Comparison of ENCODE assay signal across 9 cellular contexts in the genomic region with DNA sequence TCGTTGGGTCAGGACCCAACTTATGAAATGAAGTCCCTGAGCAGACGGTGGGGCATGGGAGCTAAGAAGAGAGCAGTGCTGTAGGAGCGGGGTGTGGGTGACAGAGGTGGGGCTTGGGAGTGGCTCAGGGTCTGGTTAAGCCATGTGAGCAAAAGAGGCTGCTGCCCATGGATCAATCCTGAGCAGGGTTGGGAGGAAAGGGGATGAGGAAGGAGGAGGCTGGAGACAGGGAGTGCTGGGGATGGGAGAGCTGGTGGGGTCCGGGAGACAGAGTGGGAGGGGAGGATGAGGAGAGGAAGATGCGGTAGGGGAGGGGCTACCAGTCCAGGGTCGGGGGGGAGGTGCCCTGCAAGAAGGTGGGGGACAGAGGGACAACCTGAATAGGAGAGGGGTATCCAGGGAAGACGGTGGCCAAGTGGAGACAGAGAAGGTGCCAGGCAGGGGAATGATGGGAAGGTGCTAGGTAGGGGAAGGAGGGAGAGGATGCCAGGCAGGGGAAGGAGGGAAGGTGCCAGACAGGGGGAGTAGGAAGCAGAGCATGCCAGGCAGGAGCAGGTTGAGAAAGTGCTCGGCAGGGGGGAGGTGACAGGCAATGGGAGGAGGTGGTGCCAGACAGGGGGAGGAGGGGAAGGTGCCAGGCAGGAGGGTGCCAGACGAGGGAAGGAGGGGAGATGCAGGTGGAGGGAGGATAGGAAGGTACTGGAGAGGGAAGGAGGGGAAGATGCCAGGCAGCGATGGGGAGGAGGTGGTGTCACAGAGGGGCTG. TPM values are rescaled to one million over a fixed set of nuclear protein-coding genes. Genes with fewer than 3 reads are reported as not detected.
DNase-seq lines count a peak whose midpoint lies in the region; ATAC-seq and TF ChIP-seq lines count a peak whose summit lies in the region.
"Had no signal": no experiment of that assay in that cellular context is flagged by ENCODE, and none has a peak within 500 bp of the region (broad histone marks: within the 10 kb centered on the region; RNA-seq: fewer than 3 reads in every experiment).

No MANE protein-coding gene starts in this region.

- H3K9ac ChIP-seq in IMR-90 (ENCODE audit: low read depth, low read length) (no peak overlapping the region), mammary epithelial cell (ENCODE audit: insufficient read depth, low read length) (no peak overlapping the region)

- H2BK20ac ChIP-seq in IMR-90 (ENCODE audit: low read depth, low read length): no peak overlapping the region

- H2AK9ac ChIP-seq in IMR-90 (replicated peaks; ENCODE audit: low read depth, low read length, poor library complexity): peak overlapping the region; percentile 47

- peaks cover 10% of the 10 kb centered on the region for H3K27me3 Mint-ChIP-seq in neural crest cell (ENCODE audit: low read depth)

- TF ChIP-seq CTCF in IMR-90 (conservative IDR thresholded peaks at IDR 0.05; ENCODE audit: low read depth, low read length) (no peak), mammary epithelial cell (conservative IDR thresholded peaks at IDR 0.05 in 1 of 2, IDR thresholded peaks at IDR 0.05 in 1 of 2; ENCODE audit: extremely low read depth in 1 of 2, insufficient read depth in 1 of 2, low read depth in 1 of 2, low read length in 2 of 2) (no peak), neural crest cell (conservative IDR thresholded peaks at IDR 0.05) (no peak)

- H3K27me3 ChIP-seq in IMR-90 (ENCODE audit: control insufficient read depth, insufficient read depth, low read length) (peaks cover 21% of the 10 kb centered on the region), mammary epithelial cell (ENCODE audit: insufficient read depth, low read length) (no peaks in the 10 kb centered on the region), MG63 (no peaks in the 10 kb centered on the region)

- no peak overlapping the region for H3K27ac Mint-ChIP-seq in neural crest cell (ENCODE audit: unreplicated experiment)

- intact Hi-C loops in IMR-90 (cut with micrococcal nuclease) (no loop called here), mammary epithelial cell (cut with micrococcal nuclease) (no loop called here)

- no peak overlapping the region for H3K23ac ChIP-seq in IMR-90 (ENCODE audit: low read depth, low read length)

- DNase-seq in CD1c-positive myeloid dendritic cell (ENCODE audit: extremely low spot score) (peak; percentile 5), IMR-90 (no peak), mammary epithelial cell (no peak), neural crest cell (ENCODE audit: low read depth, low spot score) (no peak), MG63 (no peak)
- no peak for DNase-seq in activated effector memory CD4-positive, alpha-beta T cell treated with anti-CD3 and anti-CD28 coated beads, Interleukin-2, amount 50 U/mL, for 16 hours
- DNase-seq: dermis blood vessel endothelial cell had no signal

- H2BK15ac ChIP-seq in IMR-90 (ENCODE audit: low read depth, low read length): no peak overlapping the region

- H2AK5ac ChIP-seq in IMR-90 (ENCODE audit: low read depth, low read length): no peak overlapping the region

- CTCF ChIA-PET in IMR-90 (lab: Yijun Ruan, JAX): no interaction called here
- CTCF ChIA-PET in mammary epithelial cell (lab: Charles Lee; ENCODE audit: low non-redundant PET): no interaction called here

- H3K56ac ChIP-seq in IMR-90 (ENCODE audit: extremely low read depth, insufficient read depth, low read length): no peak overlapping the region

- no peaks in the 10 kb centered on the region for H3K9me3 Mint-ChIP-seq in neural crest cell

- TF ChIP-seq RAD21 in IMR-90 (IDR thresholded peaks at IDR 0.05; ENCODE audit: low read length): no peak

- ATAC-seq in IMR-90 (ENCODE audit: low read depth) (no peak), HG02938 (IDR thresholded peaks at IDR 0.05; ENCODE audit: unreplicated experiment) (no peak), HG03354 (IDR thresholded peaks at IDR 0.05; ENCODE audit: poor library complexity, severe bottlenecking, unreplicated experiment) (no peak)

- H3K4ac ChIP-seq in IMR-90 (ENCODE audit: low read depth, low read length): no peak overlapping the region

- no peak overlapping the region for H3K18ac ChIP-seq in IMR-90 (ENCODE audit: low read depth, low read length)

- H2BK120ac ChIP-seq in IMR-90 (ENCODE audit: low read depth, low read length): no peak overlapping the region

- H4K91ac ChIP-seq in IMR-90 (ENCODE audit: insufficient read depth, low read depth, low read length): no peak overlapping the region

- no peaks in the 10 kb centered on the region for H3K79me2 ChIP-seq in mammary epithelial cell (ENCODE audit: insufficient read depth, low read length)

- H3K36me3 Mint-ChIP-seq in neural crest cell (ENCODE audit: low read depth): no peaks in the 10 kb centered on the region

- dilution Hi-C loops in IMR-90 (cut with HindIII; ENCODE audit: low sequenced_read_pairs, unreplicated experiment): no loop called here
- dilution Hi-C loops in mammary epithelial cell (cut with HindIII; ENCODE audit: low sequenced_read_pairs): no loop called here

- H3K27ac ChIP-seq in IMR-90 (ENCODE audit: insufficient read depth, low read length) (no peak overlapping the region), mammary epithelial cell (ENCODE audit: insufficient read depth, low read depth, low read length) (no peak overlapping the region)

- H3K4me3 Mint-ChIP-seq in neural crest cell: peak overlapping the region; percentile 67

- no peak overlapping the region for H4K8ac ChIP-seq in IMR-90 (ENCODE audit: low read depth in 2 of 2, low read length in 2 of 2)

- H3K14ac ChIP-seq in IMR-90 (replicated peaks; ENCODE audit: low read depth, low read length): no peak overlapping the region

- no peaks in the 10 kb centered on the region for H3K9me3 ChIP-seq in IMR-90 (ENCODE audit: control insufficient read depth, insufficient read depth, low read length)
- H3K9me3 ChIP-seq in mammary epithelial cell (replicated peaks; ENCODE audit: insufficient read depth, low read length): no peaks in the 10 kb centered on the region
- H3K9me3 ChIP-seq in MG63: no peaks in the 10 kb centered on the region

- peaks cover 18% of the 10 kb centered on the region for H3K4me1 Mint-ChIP-seq in neural crest cell

- H3K9me1 ChIP-seq in IMR-90 (ENCODE audit: insufficient read depth, low read length): no peaks in the 10 kb centered on the region

- H2AFZ ChIP-seq in IMR-90 (replicated peaks; ENCODE audit: low read length, poor library complexity): peak overlapping the region; percentile 35
- H2AFZ ChIP-seq in mammary epithelial cell (ENCODE audit: low read depth, low read length): peak overlapping the region; percentile 95

- H3K4me1 ChIP-seq in IMR-90 (ENCODE audit: control insufficient read depth, insufficient read depth, low read length): peaks cover 8% of the 10 kb centered on the region; the same call in 1 of the 2 replicates
- peaks cover 6% of the 10 kb centered on the region for H3K4me1 ChIP-seq in mammary epithelial cell (ENCODE audit: insufficient read depth, low read length)

- no TSS peak for BruUV-seq in IMR-90 (replicated peaks; lab: Mats Ljungman, UMichigan)
- no TSS peak for BruUV-seq in mammary epithelial cell (replicated peaks; lab: Mats Ljungman, UMichigan)

- in situ Hi-C loops in IMR-90 (cut with MboI; ENCODE audit: low sequenced_read_pairs) (no loop called here), mammary epithelial cell (cut with MboI; ENCODE audit: low sequenced_read_pairs in 2 of 2) (no loop called here)

- no peak overlapping the region for H4K5ac ChIP-seq in IMR-90 (ENCODE audit: low read depth, low read length)

- TF ChIP-seq POLR2A in IMR-90 (IDR thresholded peaks at IDR 0.05; ENCODE audit: low read depth, low read length): no peak

- no peak overlapping the region; the same call in 1 of the 2 replicates for H3K4me3 ChIP-seq in IMR-90 (ENCODE audit: insufficient read depth, low read depth, low read length)
- H3K4me3 ChIP-seq in mammary epithelial cell (replicated peaks in 1 of 3; ENCODE audit: insufficient read depth in 1 of 3, low read depth in 2 of 3, low read length in 3 of 3): peak overlapping the region in 1 of 3 experiments; percentile 29
- no peak overlapping the region for H3K4me3 ChIP-seq in MG63

- POLR2A ChIA-PET in IMR-90 (lab: Charles Lee; ENCODE audit: unreplicated experiment): no interaction called here

- H4K20me1 ChIP-seq in IMR-90 (ENCODE audit: insufficient read depth, low read length): no peaks in the 10 kb centered on the region; the same call in 1 of the 2 replicates
- no peaks in the 10 kb centered on the region for H4K20me1 ChIP-seq in mammary epithelial cell (ENCODE audit: insufficient read depth, low read length)

- 28% methylated on average over 8 of the region's 10 CpGs; no CpG with 5 or more reads in 1 of the 2 experiments for WGBS in IMR-90 (ENCODE audit: extremely low coverage in 2 of 2, insufficient read length in 1 of 2), 2 experiments
- WGBS in mammary epithelial cell (ENCODE audit: low coverage, missing lambda C conversion rate): 11% methylated on average over 3 of the region's 10 CpGs

- H2BK5ac ChIP-seq in IMR-90 (ENCODE audit: low read depth, low read length, poor library complexity, severe bottlenecking): no peak overlapping the region

- peak overlapping the region; percentile 73; the same call in 1 of the 2 replicates for H3K4me2 ChIP-seq in IMR-90 (ENCODE audit: low read depth, low read length)
- peak overlapping the region; percentile 35 for H3K4me2 ChIP-seq in mammary epithelial cell (ENCODE audit: insufficient read depth, low read depth, low read length)

- H3K36me3 ChIP-seq in IMR-90 (ENCODE audit: control insufficient read depth, insufficient read depth, low read length) (no peaks in the 10 kb centered on the region; the same call in 1 of the 2 replicates), mammary epithelial cell (ENCODE audit: insufficient read depth, low read length) (no peaks in the 10 kb centered on the region), MG63 (no peaks in the 10 kb centered on the region)

- H3K79me1 ChIP-seq in IMR-90 (ENCODE audit: low read depth in 1 of 2, low read length in 2 of 2): no peaks in the 10 kb centered on the region

RNA-seq across cellular contexts. Expression of gene SMARCD3, which starts 27.5 kb away (rescaled TPM):
- total RNA-seq in IMR-90 (2012; rRNA removed) (33.1 and 37.5 TPM in 2 replicates), mammary epithelial cell (10 to 100 TPM in 1 of 2 donors, 1 to 10 TPM in 1; 8.4 to 22.0 TPM), neural crest cell (46.7 and 50.7 TPM in 2 replicates)
- polyA plus RNA-seq in IMR-90 (2012; rRNA removed) (43.8 and 48.5 TPM in 2 replicates), mammary epithelial cell (3.9 TPM)
- 28.8 and 30.9 TPM in 2 replicates for polyA plus RNA-seq in IMR-90 (2012; cell fraction: cytosol; rRNA removed)
- 250 and 259 TPM in 2 replicates for polyA plus RNA-seq in IMR-90 (2012; cell fraction: nucleus; rRNA removed; ENCODE audit: low replicate concordance)
- 0.36 TPM for polyA minus RNA-seq in mammary epithelial cell
- 12.0 and 14.2 TPM in 2 replicates for total RNA-seq in MG63 (2014; rRNA removed; shearing (Covaris generic); ENCODE audit: low replicate concordance)

RNA-seq across cellular contexts. Expression of gene CHPF2, which starts 43.7 kb away (rescaled TPM):
- total RNA-seq in IMR-90 (2012; rRNA removed) (26.2 and 26.9 TPM in 2 replicates), mammary epithelial cell (10 to 100 TPM; 44.0 to 56.3 TPM), neural crest cell (33.1 and 34.1 TPM in 2 replicates)
- polyA plus RNA-seq in IMR-90 (2012; rRNA removed) (77.0 and 80.0 TPM in 2 replicates), mammary epithelial cell (29.7 TPM)
- polyA plus RNA-seq in IMR-90 (2012; cell fraction: cytosol; rRNA removed): 51.8 and 111 TPM in 2 replicates
- 105 and 225 TPM in 2 replicates for polyA plus RNA-seq in IMR-90 (2012; cell fraction: nucleus; rRNA removed; ENCODE audit: low replicate concordance)
- polyA minus RNA-seq in mammary epithelial cell: 44.2 TPM
- 15.4 and 26.5 TPM in 2 replicates for total RNA-seq in MG63 (2014; rRNA removed; shearing (Covaris generic); ENCODE audit: low replicate concordance)

RNA-seq across cellular contexts. Expression of gene ABCF2, which starts 49.0 kb away (rescaled TPM):
- total RNA-seq in IMR-90 (2012; rRNA removed) (100 and 103 TPM in 2 replicates), mammary epithelial cell (10 to 100 TPM; 62.5 to 77.0 TPM), neural crest cell (67.0 and 68.2 TPM in 2 replicates)
- polyA plus RNA-seq in IMR-90 (2012; rRNA removed) (40.3 and 46.2 TPM in 2 replicates), mammary epithelial cell (61.2 TPM)
- 20.3 and 26.3 TPM in 2 replicates for polyA plus RNA-seq in IMR-90 (2012; cell fraction: cytosol; rRNA removed)
- 31.5 and 41.9 TPM in 2 replicates for polyA plus RNA-seq in IMR-90 (2012; cell fraction: nucleus; rRNA removed; ENCODE audit: low replicate concordance)
- polyA minus RNA-seq in mammary epithelial cell: 56.1 TPM
- total RNA-seq in MG63 (2014; rRNA removed; shearing (Covaris generic); ENCODE audit: low replicate concordance): 48.4 and 75.0 TPM in 2 replicates
